In genomic region chr1:51234721-51235425, GRCh38 we compare ENCODE assay signal across 8 cellular contexts. TPM values are rescaled to one million over a fixed set of nuclear protein-coding genes. Genes with fewer than 3 reads are reported as not detected.
A peak's percentile ranks its signal among the peaks of the same experiment; 100 is the strongest.
DNase-seq lines count a peak whose midpoint lies in the region; ATAC-seq and TF ChIP-seq lines count a peak whose summit lies in the region.

No MANE protein-coding gene starts in this region.

- no peaks in the 10 kb centered on the region for H3K27me3 Mint-ChIP-seq in chondrocyte (ENCODE audit: low read depth)

- H3K4me3 Mint-ChIP-seq in chondrocyte (ENCODE audit: unreplicated experiment), result peak overlapping the region; percentile 83

- peak; percentile 48 for DNase-seq in activated gamma-delta T cell treated with Interleukin-2 at 50 U/mL for 16 hours
- DNase-seq in activated gamma-delta T cell (lab: John Stamatoyannopoulos, UW), result no peak
- DNase-seq in NCI-H2107 (lab: John Stamatoyannopoulos, UW), result peak; percentile 90
- DNase-seq in WERI-Rb-1, result peak; percentile 72
- DNase-seq in chondrocyte (ENCODE audit: low spot score), result no peak
- DNase-seq in medulla oblongata (ENCODE audit: extremely low spot score), result peak; percentile 75
- DNase-seq in stimulated activated CD8-positive, alpha-beta memory T cell treated with anti-CD3 and anti-CD28 coated beads, Interleukin-2, amount 100 ng/mL, for 48 hours (ENCODE audit: low read depth in 2 of 2), result peak; percentile 13 to 27

- TF ChIP-seq CTCF in WERI-Rb-1 (IDR thresholded peaks at IDR 0.05; ENCODE audit: low read depth, low read length), result no peak
- TF ChIP-seq CTCF in chondrocyte (IDR thresholded peaks at IDR 0.05), result no peak

- H3K27me3 ChIP-seq in WERI-Rb-1 (ENCODE audit: insufficient read depth, low read depth, severe bottlenecking), result no peaks in the 10 kb centered on the region

- H3K36me3 ChIP-seq in WERI-Rb-1, result peaks cover 11% of the 10 kb centered on the region

- peak; percentile 70 for ATAC-seq in HG03060 (IDR thresholded peaks at IDR 0.05; ENCODE audit: low read depth, unreplicated experiment)

- H3K27ac ChIP-seq in WERI-Rb-1, result peak overlapping the region; percentile 93

- no peaks in the 10 kb centered on the region for H3K36me3 Mint-ChIP-seq in chondrocyte (ENCODE audit: low read depth)

- H3K9me3 Mint-ChIP-seq in chondrocyte (ENCODE audit: low read depth), result no peaks in the 10 kb centered on the region

- no peaks in the 10 kb centered on the region for H3K9me3 ChIP-seq in WERI-Rb-1 (ENCODE audit: severe bottlenecking)

- peak overlapping the region; percentile 97 for H3K27ac Mint-ChIP-seq in chondrocyte (ENCODE audit: unreplicated experiment)

- peaks cover 23% of the 10 kb centered on the region for H3K4me1 Mint-ChIP-seq in chondrocyte (ENCODE audit: low read depth)

- peak overlapping the region; percentile 98 for H3K4me3 ChIP-seq in WERI-Rb-1 (ENCODE audit: low read depth, low read length)

RNA-seq across cellular contexts. Expression of gene RNF11, which starts 1.2 kb away (rescaled TPM):
- 131 to 142 TPM (median 132 TPM) in 3 replicates for total RNA-seq in chondrocyte

Comparison
In these comparisons a context has a peak if more than half of its experiments do, and no peak if none do; other contexts are left out.
1. DNase-seq: peak in activated gamma-delta T cell treated with Interleukin-2 at 50 U/mL for 16 hours (single experiment), NCI-H2107 (single experiment), WERI-Rb-1 (single experiment), medulla oblongata (single experiment) and stimulated activated CD8-positive, alpha-beta memory T cell treated with anti-CD3 and anti-CD28 coated beads, Interleukin-2, amount 100 ng/mL, for 48 hours (2 of 2); none in activated gamma-delta T cell (single experiment) and chondrocyte (single experiment).